ENCODE assay signal across 12 cellular contexts in the genomic region with DNA sequence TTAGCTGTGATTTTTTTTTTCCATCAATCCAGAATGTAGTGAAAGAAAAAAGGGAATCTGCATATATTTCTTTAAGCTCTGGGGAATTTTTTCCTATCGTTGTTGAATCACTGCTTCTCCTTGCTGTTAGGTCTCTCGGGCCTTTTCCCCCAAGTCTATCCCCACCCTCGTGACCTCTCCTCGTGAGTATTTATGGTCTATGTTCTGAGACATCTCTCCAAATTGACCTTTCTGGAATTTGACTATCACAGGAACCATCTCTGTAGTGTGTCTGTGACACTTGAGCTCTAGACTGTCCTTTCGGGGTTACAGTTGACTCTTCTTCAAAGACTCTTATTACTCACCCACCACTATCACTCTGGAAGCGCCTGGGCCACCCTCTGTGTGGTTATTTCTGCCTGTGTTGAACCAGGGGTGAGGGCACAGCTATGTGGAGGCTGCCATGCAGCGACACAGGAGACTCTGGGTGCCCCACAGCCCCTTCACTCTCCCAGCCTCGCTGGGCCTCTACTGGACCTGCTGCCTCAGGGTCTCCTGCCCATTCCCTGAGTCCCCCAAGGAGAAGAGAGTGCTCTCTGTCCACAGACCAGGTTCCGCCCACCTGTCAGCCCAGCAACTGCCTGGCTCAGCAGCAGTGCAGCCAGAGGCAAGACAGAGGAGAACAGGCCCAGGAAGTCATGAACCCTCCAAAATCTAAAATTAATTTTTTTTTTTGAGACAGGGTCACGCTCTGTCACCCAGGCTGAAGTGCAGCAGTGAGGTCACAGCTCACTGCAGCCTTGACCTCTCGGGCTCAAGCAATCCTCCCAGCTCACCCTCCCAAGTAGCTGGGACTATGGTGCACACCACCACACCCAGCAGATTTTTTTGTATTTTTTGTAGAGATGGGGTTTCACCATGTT. TPM values are rescaled to one million over a fixed set of nuclear protein-coding genes. Genes with fewer than 3 reads are reported as not detected.
A peak's percentile ranks its signal among the peaks of the same experiment; 100 is the strongest.
DNase-seq lines count a peak whose midpoint lies in the region; ATAC-seq and TF ChIP-seq lines count a peak whose summit lies in the region.
"Had no signal": no experiment of that assay in that cellular context is flagged by ENCODE, and none has a peak within 500 bp of the region (broad histone marks: within the 10 kb centered on the region; RNA-seq: fewer than 3 reads in every experiment).

No MANE protein-coding gene starts in this region.

- TF ChIP-seq CTCF in GM12865 (IDR thresholded peaks at IDR 0.05; ENCODE audit: insufficient read depth, low read depth, low read length, missing control alignments) = no peak

- intact Hi-C loops in activated T-helper 2 cell treated with anti-CD3 and anti-CD28 coated beads, Interferon-gamma antibody, Interleukin-2, Interleukin-4, amounts not matched to agents 10 μg/mL and 5 μg/mL and 100 μg/mL, durations not matched to agents 14 hours and 24 hours and 36 hours (cut with micrococcal nuclease) = no loop called here

- H3K4me3 Mint-ChIP-seq in activated T-helper 2 cell treated with anti-CD3 and anti-CD28 coated beads, Interferon-gamma antibody, Interleukin-2, Interleukin-4, amounts not matched to agents 10 μg/mL and 5 μg/mL and 100 μg/mL, durations not matched to agents 14 hours and 24 hours and 36 hours (ENCODE audit: low read depth) = no peak overlapping the region
- H3K4me3 Mint-ChIP-seq: type B pancreatic cell had no signal

- peak overlapping the region; percentile 57 for H3K27ac Mint-ChIP-seq in activated T-helper 2 cell treated with anti-CD3 and anti-CD28 coated beads, Interferon-gamma antibody, Interleukin-2, Interleukin-4, amounts not matched to agents 10 μg/mL and 5 μg/mL and 100 μg/mL, durations not matched to agents 14 hours and 24 hours and 36 hours
- H3K27ac Mint-ChIP-seq: type B pancreatic cell had no signal

- peaks cover 54% of the 10 kb centered on the region for H3K36me3 Mint-ChIP-seq in activated T-helper 2 cell treated with anti-CD3 and anti-CD28 coated beads, Interferon-gamma antibody, Interleukin-2, Interleukin-4, amounts not matched to agents 10 μg/mL and 5 μg/mL and 100 μg/mL, durations not matched to agents 14 hours and 24 hours and 36 hours (ENCODE audit: low read depth)

- H3K27me3 Mint-ChIP-seq in activated T-helper 2 cell treated with anti-CD3 and anti-CD28 coated beads, Interferon-gamma antibody, Interleukin-2, Interleukin-4, amounts not matched to agents 10 μg/mL and 5 μg/mL and 100 μg/mL, durations not matched to agents 14 hours and 24 hours and 36 hours (ENCODE audit: low read depth) = no peaks in the 10 kb centered on the region
- H3K27me3 Mint-ChIP-seq: type B pancreatic cell had no signal

- DNase-seq in GM12865 (ENCODE audit: low read depth) = peak; percentile 21
- DNase-seq in activated T-helper 2 cell treated with anti-CD3 and anti-CD28 coated beads, Interferon-gamma antibody, Interleukin-2, Interleukin-4, amounts not matched to agents 10 μg/mL and 5 μg/mL and 100 μg/mL, durations not matched to agents 14 hours and 24 hours and 36 hours (ENCODE audit: low spot score) = no peak
- DNase-seq in NCI-H1436 (lab: John Stamatoyannopoulos, UW) = no peak
- DNase-seq in NCI-H128 (lab: John Stamatoyannopoulos, UW; ENCODE audit: unreplicated experiment) = no peak
- no peak for DNase-seq in occipital lobe (lab: John Stamatoyannopoulos, UW)
- no peak for DNase-seq in LoVo (ENCODE audit: low spot score)
- DNase-seq: activated gamma-delta T cell, colonic mucosa had no signal

- H3K4me3 ChIP-seq in GM12865 (ENCODE audit: low read depth, low read length) = no peak overlapping the region
- H3K4me3 ChIP-seq: colonic mucosa, gastroesophageal sphincter had no signal

- peak; percentile 68 for ATAC-seq in GM19328 (IDR thresholded peaks at IDR 0.05; ENCODE audit: unreplicated experiment)
- peak; percentile 48 for ATAC-seq in HG02938 (IDR thresholded peaks at IDR 0.05; ENCODE audit: unreplicated experiment)
- ATAC-seq: gastroesophageal sphincter had no signal

- no peaks in the 10 kb centered on the region for H3K9me3 Mint-ChIP-seq in activated T-helper 2 cell treated with anti-CD3 and anti-CD28 coated beads, Interferon-gamma antibody, Interleukin-2, Interleukin-4, amounts not matched to agents 10 μg/mL and 5 μg/mL and 100 μg/mL, durations not matched to agents 14 hours and 24 hours and 36 hours
- H3K9me3 Mint-ChIP-seq: type B pancreatic cell had no signal

- H3K4me1 Mint-ChIP-seq in activated T-helper 2 cell treated with anti-CD3 and anti-CD28 coated beads, Interferon-gamma antibody, Interleukin-2, Interleukin-4, amounts not matched to agents 10 μg/mL and 5 μg/mL and 100 μg/mL, durations not matched to agents 14 hours and 24 hours and 36 hours (ENCODE audit: low read depth) = peaks cover 7% of the 10 kb centered on the region

RNA-seq across cellular contexts. Expression of gene PTPRN2, which starts 45.7 kb away (rescaled TPM):
- 1.1 and 1.3 TPM in 2 replicates for total RNA-seq in activated T-helper 2 cell treated with anti-CD3 and anti-CD28 coated beads, Interferon-gamma antibody, Interleukin-2, Interleukin-4, amounts not matched to agents 10 μg/mL and 5 μg/mL and 100 μg/mL, durations not matched to agents 14 hours and 24 hours and 36 hours
- total RNA-seq in occipital lobe = 62.2 TPM

Comparison
In these comparisons a context has a peak if more than half of its experiments do, and no peak if none do; other contexts are left out.
1. RNA of gene PTPRN2, which starts 45.7 kb away (total RNA-seq): 62.2 TPM in occipital lobe (single experiment); 1.1 to 1.3 TPM in activated T-helper 2 cell treated with anti-CD3 and anti-CD28 coated beads, Interferon-gamma antibody, Interleukin-2, Interleukin-4, amounts not matched to agents 10 μg/mL and 5 μg/mL and 100 μg/mL, durations not matched to agents 14 hours and 24 hours and 36 hours; every median in the first group is over 10 times any median in the second.